ENCODE assay signal across 15 cellular contexts in genomic region chr14:44531648-44532047, GRCh38. TPM values are rescaled to one million over a fixed set of nuclear protein-coding genes. Genes with fewer than 3 reads are reported as not detected.
DNase-seq lines count a peak whose midpoint lies in the region; TF ChIP-seq lines count a peak whose summit lies in the region.
"Had no signal": no experiment of that assay in that cellular context is flagged by ENCODE, and none has a peak within 500 bp of the region (broad histone marks: within the 10 kb centered on the region; RNA-seq: fewer than 3 reads in every experiment).

No MANE protein-coding gene starts in this region.

- H3K36me3 ChIP-seq in neural cell (ENCODE audit: insufficient read depth, low read length), result no peaks in the 10 kb centered on the region
- H3K36me3 ChIP-seq: BLaER1 had no signal

- no peak overlapping the region for H3K4me3 ChIP-seq in fibroblast of mammary gland (ENCODE audit: control insufficient read depth, low read depth, low read length)
- H3K4me3 ChIP-seq in neural cell (ENCODE audit: low read length), result no peak overlapping the region
- H3K4me3 ChIP-seq: BLaER1, GM23248 had no signal

- no peaks in the 10 kb centered on the region for H3K9me2 ChIP-seq in neural cell (ENCODE audit: insufficient read depth, low read length)

- TF ChIP-seq RAD21 in neural cell (conservative IDR thresholded peaks at IDR 0.05), result no peak

- no peaks in the 10 kb centered on the region for H3F3A ChIP-seq in neural cell (ENCODE audit: insufficient read depth, low read length, poor library complexity, severe bottlenecking)

- H4K20me1 ChIP-seq in neural cell (ENCODE audit: insufficient read depth), result no peaks in the 10 kb centered on the region
- H4K20me1 ChIP-seq: BLaER1 had no signal

- H3K9me3 ChIP-seq in neural cell (ENCODE audit: low read length), result no peaks in the 10 kb centered on the region
- H3K9me3 ChIP-seq: BLaER1, Caco-2 had no signal

- TF ChIP-seq CTCF in fibroblast of mammary gland (conservative IDR thresholded peaks at IDR 0.05; ENCODE audit: control insufficient read depth, insufficient read depth, low read depth, low read length) (no peak), neural cell (IDR thresholded peaks at IDR 0.05; ENCODE audit: poor library complexity, severe bottlenecking) (no peak)

- H3K9ac ChIP-seq in neural cell (ENCODE audit: low read length), result no peak overlapping the region
- H3K9ac ChIP-seq: BLaER1, GM23248 had no signal

- H3K27ac ChIP-seq in neural cell (ENCODE audit: low read length) (peak overlapping the region; percentile 37), substantia nigra (ENCODE audit: low read depth, low read length, poor library complexity, severe bottlenecking) (no peak overlapping the region)
- H3K27ac ChIP-seq: 22Rv1, BLaER1, GM23248 had no signal

- no peaks in the 10 kb centered on the region for H3K27me3 ChIP-seq in neural cell (ENCODE audit: insufficient read depth, low read depth, low read length)
- H3K27me3 ChIP-seq: BLaER1 had no signal

- H2AFZ ChIP-seq in neural cell (ENCODE audit: low read depth, low read length), result no peak overlapping the region
- H2AFZ ChIP-seq: GM23248 had no signal

- H3K79me2 ChIP-seq in neural cell (replicated peaks; ENCODE audit: insufficient read depth, low read length), result no peaks in the 10 kb centered on the region

- peak; percentile 84 for TF ChIP-seq EP300 in neural cell (conservative IDR thresholded peaks at IDR 0.05; ENCODE audit: poor library complexity, severe bottlenecking)

- peak; percentile 7 for DNase-seq in NCI-H82 (lab: John Stamatoyannopoulos, UW)
- DNase-seq in NCI-H82 treated with DMSO at 0.1 percent for 48 hours (lab: John Stamatoyannopoulos, UW; ENCODE audit: unreplicated experiment), result no peak
- peak; percentile 0 for DNase-seq in fibroblast of mammary gland (ENCODE audit: low read depth)
- DNase-seq in substantia nigra (lab: John Stamatoyannopoulos, UW), result no peak
- no peak for DNase-seq in mucosa of gallbladder (ENCODE audit: low spot score)
- DNase-seq in NCI-H446 treated with DMSO at 0.1 percent for 48 hours (lab: John Stamatoyannopoulos, UW), result no peak
- DNase-seq: AML-193; Caco-2; CD8-positive, alpha-beta memory T cell; DND-41; GM23248; IMR-90 had no signal

- H3K4me2 ChIP-seq in neural cell (ENCODE audit: low read length), result no peak overlapping the region
- H3K4me2 ChIP-seq: BLaER1 had no signal

TF ChIP-seq in neural cell, 6 proteins besides CTCF, POLR2A, EP300 and RAD21:
- TF ChIP-seq POLR2AphosphoS5 (IDR thresholded peaks at IDR 0.05) (peak; percentile 59), MXI1 (conservative IDR thresholded peaks at IDR 0.05; ENCODE audit: poor library complexity, severe bottlenecking) (no peak)

RNA-seq across cellular contexts. Expression of gene FSCB, which starts 24.6 kb away (rescaled TPM):
- polyA plus RNA-seq in neural cell, result not detected in 2 replicates
- polyA minus RNA-seq in neural cell, result 0.35 TPM in 1 of 2 replicates, not detected in the other
- total RNA-seq in mucosa of gallbladder, result not detected
- total RNA-seq: Caco-2; CD8-positive, alpha-beta memory T cell; GM23248 had no signal
- polyA plus RNA-seq: CD8-positive, alpha-beta memory T cell; GM23248; IMR-90 had no signal

Comparison
In these comparisons a context has a peak if more than half of its experiments do, and no peak if none do; other contexts are left out.
1. DNase-seq: peak in NCI-H82 (single experiment) and fibroblast of mammary gland (single experiment); none in NCI-H82 treated with DMSO at 0.1 percent for 48 hours (single experiment), substantia nigra (0 of 49), mucosa of gallbladder (single experiment) and NCI-H446 treated with DMSO at 0.1 percent for 48 hours (single experiment).